Comparison of ENCODE assay signal across 8 cellular contexts in the genomic region with DNA sequence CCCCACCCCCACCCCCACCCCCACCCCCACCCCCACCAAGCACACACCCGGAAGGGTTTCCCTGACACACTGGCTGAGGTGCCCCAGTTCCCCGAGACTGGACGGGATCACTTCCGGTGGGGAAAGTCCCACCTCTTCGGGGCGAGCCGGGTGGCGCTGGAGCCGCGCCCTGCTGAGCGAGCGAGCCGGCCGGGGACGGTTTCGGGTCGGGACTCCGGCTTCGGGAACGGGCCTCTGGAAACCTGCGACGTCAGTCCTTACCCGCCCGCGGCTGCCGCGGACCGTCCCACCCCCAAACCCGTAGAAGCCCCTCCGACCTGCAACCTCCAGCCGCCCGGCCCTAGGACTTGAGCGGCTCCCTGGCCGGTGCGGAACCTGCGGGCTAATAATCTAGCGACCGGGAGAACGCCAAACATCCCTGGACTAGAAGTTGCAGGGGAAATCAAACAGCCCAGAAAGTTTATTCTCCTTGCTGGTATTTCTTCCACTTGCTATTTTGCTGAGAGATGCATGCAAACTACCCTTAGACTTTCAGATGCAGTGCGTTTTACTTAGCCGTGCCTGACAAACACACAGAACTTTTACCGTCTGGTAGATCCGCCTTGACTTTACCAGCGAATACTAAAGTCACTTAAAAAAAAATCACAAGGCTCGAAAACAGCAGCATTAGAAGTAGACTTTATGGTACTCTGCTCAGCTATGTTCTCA. TPM values are rescaled to one million over a fixed set of nuclear protein-coding genes. Genes with fewer than 3 reads are reported as not detected.
DNase-seq lines count a peak whose midpoint lies in the region; ATAC-seq and TF ChIP-seq lines count a peak whose summit lies in the region.

No MANE protein-coding gene starts in this region.

- H3K36me3 Mint-ChIP-seq in activated B cell treated with CpG ODN at 0.5 μM for 24 hours (ENCODE audit: low read depth): peaks cover 25% of the 10 kb centered on the region

- CTCF ChIA-PET in activated B cell treated with CpG ODN at 0.5 μM for 24 hours (lab: Charles Lee): interaction anchor here (1.0 to 3.7 kb wide), 7 partner anchors 11 to 413 kb away, joined by 3 to 39 read pairs (median 7); no protein-coding TSS in a partner anchor

- ATAC-seq in GM18909 (IDR thresholded peaks at IDR 0.05; ENCODE audit: poor library complexity, unreplicated experiment) (peak; percentile 58), HG03139 (IDR thresholded peaks at IDR 0.05; ENCODE audit: unreplicated experiment) (peak; percentile 45), activated B cell treated with CpG ODN at 0.5 μM for 24 hours (ENCODE audit: low read depth) (peak; percentile 60)

- no peaks in the 10 kb centered on the region for H3K36me3 ChIP-seq in kidney epithelial cell (ENCODE audit: control insufficient read depth, insufficient read depth, low read length)

- no peaks in the 10 kb centered on the region for H3K27me3 ChIP-seq in kidney epithelial cell (ENCODE audit: control insufficient read depth, insufficient read depth, low read length)

- peak overlapping the region; percentile 69 for H3K4me3 ChIP-seq in kidney epithelial cell (ENCODE audit: low read depth, low read length)

- DNase-seq in AG08395 (ENCODE audit: low spot score): peak; percentile 89
- peak; percentile 72 for DNase-seq in NCI-H226
- DNase-seq in activated B cell treated with CpG ODN at 0.5 μM for 24 hours: peak; percentile 66
- DNase-seq in central memory CD4-positive, alpha-beta T cell: peak; percentile 79
- DNase-seq in kidney epithelial cell (ENCODE audit: low read depth): peak; percentile 37
- DNase-seq in stimulated activated CD4-positive, alpha-beta T cell treated with anti-CD3 and anti-CD28 coated beads, Interleukin-15, amount 100 ng/mL, for 1 hour (ENCODE audit: low read depth in 1 of 2, low spot score in 1 of 2): peak; percentile 56 to 57

- POLR2A ChIA-PET in activated B cell treated with CpG ODN at 0.5 μM for 24 hours (lab: Charles Lee): interaction anchor here (0.6 to 3.4 kb wide), 5 partner anchors 8 to 405 kb away, joined by 4 to 24 read pairs (median 12); a partner anchor contains a TSS

- H3K4me1 Mint-ChIP-seq in activated B cell treated with CpG ODN at 0.5 μM for 24 hours: peaks cover 33% of the 10 kb centered on the region

- intact Hi-C loops in activated B cell treated with CpG ODN at 0.5 μM for 24 hours (cut with micrococcal nuclease): no loop called here

- H3K27ac Mint-ChIP-seq in activated B cell treated with CpG ODN at 0.5 μM for 24 hours: peak overlapping the region; percentile 91

- TF ChIP-seq CTCF in activated B cell treated with CpG ODN at 0.5 μM for 24 hours (IDR thresholded peaks at IDR 0.05) (no peak), kidney epithelial cell (IDR thresholded peaks at IDR 0.05; ENCODE audit: insufficient read depth, low read length, poor library complexity, severe bottlenecking) (no peak)

- no peaks in the 10 kb centered on the region for H3K27me3 Mint-ChIP-seq in activated B cell treated with CpG ODN at 0.5 μM for 24 hours

- H3K9me3 Mint-ChIP-seq in activated B cell treated with CpG ODN at 0.5 μM for 24 hours: no peaks in the 10 kb centered on the region

- H3K4me3 Mint-ChIP-seq in activated B cell treated with CpG ODN at 0.5 μM for 24 hours: peak overlapping the region; percentile 87

RNA-seq across cellular contexts. Expression of a gene that starts 1.0 kb away (rescaled TPM):
- total RNA-seq in activated B cell treated with CpG ODN at 0.5 μM for 24 hours (43.8 and 49.8 TPM in 2 replicates), kidney epithelial cell (25.8 and 28.0 TPM in 2 replicates)

Comparison
In these comparisons a context has a peak if more than half of its experiments do, and no peak if none do; other contexts are left out.
1. Peak in every context shown above with its lines: DNase-seq, ATAC-seq and H3K4me3 ChIP-seq.
2. DNase-seq: peak in every context shown above with its lines; median percentile 89 in AG08395; 79 in central memory CD4-positive, alpha-beta T cell; 72 in NCI-H226; 66 in activated B cell treated with CpG ODN at 0.5 μM for 24 hours; 56 in stimulated activated CD4-positive, alpha-beta T cell treated with anti-CD3 and anti-CD28 coated beads, Interleukin-15, amount 100 ng/mL, for 1 hour; 37 in kidney epithelial cell.